ENCODE assay signal across 8 cellular contexts in the genomic region with DNA sequence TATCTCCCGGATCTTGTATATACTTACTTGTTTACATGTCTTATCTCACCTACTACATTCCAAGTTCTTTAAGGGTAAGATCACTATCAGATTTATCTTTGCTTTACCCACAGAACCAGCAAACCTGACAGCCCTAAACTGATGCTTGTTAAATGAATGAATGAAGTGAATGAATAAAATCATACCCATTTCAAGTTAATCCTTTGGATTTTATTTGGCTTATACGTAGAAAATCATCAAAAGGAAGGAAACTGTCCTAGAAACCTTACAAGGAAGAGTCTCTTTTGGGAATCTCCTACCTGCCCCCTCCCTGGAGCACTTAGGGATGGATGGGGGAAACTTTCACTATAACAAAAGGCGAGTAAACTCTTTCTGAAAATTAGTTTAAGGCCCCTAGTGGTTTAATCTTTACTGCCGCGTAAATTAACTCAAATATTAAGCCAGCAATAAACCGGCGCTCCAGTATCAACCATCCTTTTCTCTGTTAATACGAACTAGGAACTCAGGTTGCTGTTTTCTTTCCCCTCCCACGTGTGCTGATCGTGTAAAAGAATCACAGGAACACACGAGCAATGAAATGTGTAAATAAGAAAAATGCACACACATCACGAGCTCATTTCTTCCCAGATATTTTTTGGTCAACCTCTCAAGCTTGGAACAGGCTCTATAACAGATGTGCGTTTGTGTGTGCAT. TPM values are rescaled to one million over a fixed set of nuclear protein-coding genes. Genes with fewer than 3 reads are reported as not detected.
DNase-seq lines count a peak whose midpoint lies in the region; ATAC-seq and TF ChIP-seq lines count a peak whose summit lies in the region.

No MANE protein-coding gene starts in this region.

- H3K36me3 Mint-ChIP-seq in stimulated activated naive CD8-positive, alpha-beta T cell treated with anti-CD3 and anti-CD28 coated beads, Interleukin-15, Interleukin-2, amounts not matched to agents 100 ng/mL and 50 ng/mL, for 24 hours (ENCODE audit: low read depth), result no peaks in the 10 kb centered on the region
- peaks cover 4% of the 10 kb centered on the region for H3K36me3 Mint-ChIP-seq in type B pancreatic cell

- intact Hi-C loops in adrenal gland (cut with DNase I), result no loop called here

- peaks cover 20% of the 10 kb centered on the region for H3K4me1 Mint-ChIP-seq in stimulated activated naive CD8-positive, alpha-beta T cell treated with anti-CD3 and anti-CD28 coated beads, Interleukin-15, Interleukin-2, amounts not matched to agents 100 ng/mL and 50 ng/mL, for 24 hours (ENCODE audit: low read depth)
- H3K4me1 Mint-ChIP-seq in type B pancreatic cell (ENCODE audit: unreplicated experiment), result peaks cover 8% of the 10 kb centered on the region

- H3K9me3 Mint-ChIP-seq in stimulated activated naive CD8-positive, alpha-beta T cell treated with anti-CD3 and anti-CD28 coated beads, Interleukin-15, Interleukin-2, amounts not matched to agents 100 ng/mL and 50 ng/mL, for 24 hours, result no peaks in the 10 kb centered on the region
- H3K9me3 Mint-ChIP-seq in type B pancreatic cell, result no peaks in the 10 kb centered on the region

- DNase-seq in stimulated activated naive CD8-positive, alpha-beta T cell treated with anti-CD3 and anti-CD28 coated beads, Interleukin-15, Interleukin-2, amounts not matched to agents 100 U/mL and 50 U/mL, for 24 hours, result no peak
- DNase-seq in adrenal gland, result no peak
- peak; percentile 68 for DNase-seq in left kidney (ENCODE audit: low read depth, low spot score)
- DNase-seq in type B pancreatic cell (ENCODE audit: extremely low spot score, unreplicated experiment), result no peak
- DNase-seq in OCI-M2 (lab: John Stamatoyannopoulos, UW; ENCODE audit: unreplicated experiment), result no peak
- no peak for DNase-seq in activated effector memory CD4-positive, alpha-beta T cell treated with Interleukin-2 at 50 U/mL for 16 hours

- peaks cover 20% of the 10 kb centered on the region for H3K27me3 Mint-ChIP-seq in stimulated activated naive CD8-positive, alpha-beta T cell treated with anti-CD3 and anti-CD28 coated beads, Interleukin-15, Interleukin-2, amounts not matched to agents 100 ng/mL and 50 ng/mL, for 24 hours
- no peaks in the 10 kb centered on the region for H3K27me3 Mint-ChIP-seq in type B pancreatic cell

- no peaks in the 10 kb centered on the region for H3K36me3 ChIP-seq in adrenal gland (replicated peaks in 1 of 2)

- H3K4me3 ChIP-seq in adrenal gland, result peak overlapping the region in 3 of 4 donors; percentile 52 to 95 (median 90)

- no peaks in the 10 kb centered on the region for H3K27me3 ChIP-seq in adrenal gland

- H3K27ac ChIP-seq in adrenal gland, result peak overlapping the region in 2 of 5 donors; percentile 97

- no peak for ATAC-seq in stimulated activated naive CD8-positive, alpha-beta T cell treated with anti-CD3 and anti-CD28 coated beads, Interleukin-15, Interleukin-2, amounts not matched to agents 100 U/mL and 50 U/mL, for 24 hours
- ATAC-seq in GM21515 (IDR thresholded peaks at IDR 0.05; ENCODE audit: unreplicated experiment), result no peak

- H3K9me3 ChIP-seq in adrenal gland (replicated peaks in 1 of 3), result no peaks in the 10 kb centered on the region

- peak overlapping the region; percentile 24 for H3K27ac Mint-ChIP-seq in stimulated activated naive CD8-positive, alpha-beta T cell treated with anti-CD3 and anti-CD28 coated beads, Interleukin-15, Interleukin-2, amounts not matched to agents 100 ng/mL and 50 ng/mL, for 24 hours
- peak overlapping the region; percentile 70 for H3K27ac Mint-ChIP-seq in type B pancreatic cell

- H3K4me1 ChIP-seq in adrenal gland (replicated peaks in 1 of 2), result peaks cover 6 to 24% of the 10 kb centered on the region in 2 donors

- WGBS in adrenal gland, 4 donors, result 7 to 12% (median 9%) methylated on average over 13 of the region's 13 CpGs

- no peak for TF ChIP-seq POLR2A in adrenal gland (IDR thresholded peaks at IDR 0.05)

- peak overlapping the region; percentile 91 for H3K4me3 Mint-ChIP-seq in stimulated activated naive CD8-positive, alpha-beta T cell treated with anti-CD3 and anti-CD28 coated beads, Interleukin-15, Interleukin-2, amounts not matched to agents 100 ng/mL and 50 ng/mL, for 24 hours
- peak overlapping the region; percentile 98 for H3K4me3 Mint-ChIP-seq in type B pancreatic cell

- TF ChIP-seq CTCF in adrenal gland (IDR thresholded peaks at IDR 0.05) (peak in 3 of 6 experiments; percentile 12 to 29 (median 18)), type B pancreatic cell (conservative IDR thresholded peaks at IDR 0.05) (peak; percentile 58)

RNA-seq across cellular contexts. Expression of a gene that starts 1.2 kb away (rescaled TPM):
- total RNA-seq in adrenal gland, result 100 to 1,000 TPM in 6 of 8 donors, 10 to 100 TPM in 2; 79.6 to 194 (median 125) TPM
- 10 to 100 TPM in 2 of 3 donors, 1 to 10 TPM in 1; 7.6 to 23.0 (median 19.5) TPM for polyA plus RNA-seq in adrenal gland
- total RNA-seq in type B pancreatic cell (ENCODE audit: low replicate concordance), result 75.1 and 77.7 TPM in 2 replicates
